ENCODE assay signal across 21 cellular contexts in the genomic region with DNA sequence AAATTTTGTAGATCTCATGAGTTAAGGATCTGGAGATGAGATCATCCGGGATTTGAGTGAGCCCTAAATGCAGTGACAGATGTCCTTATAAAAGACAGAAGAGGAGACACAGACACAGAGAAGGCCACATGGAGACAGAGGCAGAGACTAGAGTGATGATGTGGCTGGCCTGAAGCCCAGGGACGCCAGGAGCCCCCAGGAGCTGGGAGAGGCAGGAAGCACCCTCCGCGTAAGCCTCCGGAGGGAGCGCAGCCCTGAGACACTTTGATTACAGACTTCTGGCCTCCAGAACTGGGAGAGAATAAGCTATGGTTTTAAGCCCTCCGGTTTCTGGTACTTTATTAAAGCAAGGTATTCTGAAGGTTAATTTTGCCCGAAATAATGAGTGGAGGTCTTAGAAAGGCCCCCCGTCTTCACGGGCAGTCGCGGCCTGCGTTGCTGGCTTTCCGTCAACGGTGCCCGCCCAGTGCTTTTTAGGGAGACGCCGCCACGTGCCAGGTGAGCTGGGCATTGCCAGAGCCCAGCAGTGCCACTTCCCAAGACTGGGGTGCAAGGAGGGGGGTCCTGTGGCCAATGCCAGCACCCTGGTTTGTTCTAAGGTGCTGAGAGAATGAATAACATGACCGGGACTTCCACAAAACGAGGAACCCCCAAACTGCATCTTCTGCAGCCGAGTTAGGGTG. TPM values are rescaled to one million over a fixed set of nuclear protein-coding genes. Genes with fewer than 3 reads are reported as not detected.
DNase-seq lines count a peak whose midpoint lies in the region; ATAC-seq, FAIRE-seq and TF ChIP-seq lines count a peak whose summit lies in the region.
"Had no signal": no experiment of that assay in that cellular context is flagged by ENCODE, and none has a peak within 500 bp of the region (broad histone marks: within the 10 kb centered on the region; RNA-seq: fewer than 3 reads in every experiment).

No MANE protein-coding gene starts in this region.

- H3K4me1 Mint-ChIP-seq in H9: peaks cover 29 to 32% of the 10 kb centered on the region in 2 experiments

- H3K36me3 Mint-ChIP-seq in H9 (ENCODE audit: insufficient read depth in 1 of 3, low read depth in 3 of 3): peaks cover 38 to 64% (median 58%) of the 10 kb centered on the region in 3 experiments; a peak in 6 of 7 replicates

- in situ Hi-C loops in K562 (cut with MboI): no loop called here
- in situ Hi-C loops in HepG2 (cut with HindIII; ENCODE audit: extremely low pct_ligation_motif_present, low pct_unique_long_range_greater_than_20kb): no loop called here

- peaks cover 3% of the 10 kb centered on the region for H3K23me2 ChIP-seq in H9 (ENCODE audit: insufficient read length, low read depth, low read length, poor library complexity, severe bottlenecking)

- no peak for TF ChIP-seq CTCF in H9 (conservative IDR thresholded peaks at IDR 0.05)
- no peak for TF ChIP-seq CTCF in K562 (IDR thresholded peaks at IDR 0.05 in 2 of 3, conservative IDR thresholded peaks at IDR 0.05 in 1 of 3; ENCODE audit: insufficient read depth in 2 of 3, low read depth in 1 of 3, low read length in 3 of 3)
- no peak for TF ChIP-seq CTCF in HepG2 (CRISPR knock-in tag; IDR thresholded peaks at IDR 0.05)
- TF ChIP-seq CTCF in smooth muscle cell (IDR thresholded peaks at IDR 0.05; ENCODE audit: borderline replicate concordance, insufficient read depth, poor library complexity, severe bottlenecking): no peak
- TF ChIP-seq CTCF in vagina (IDR thresholded peaks at IDR 0.05): no peak

- no peak overlapping the region for H2AK5ac ChIP-seq in H9 (ENCODE audit: insufficient read length, low read length)

- DNase-seq in H9 (no peak), K562 (ENCODE audit: extremely low read depth in 1 of 4, low spot score in 3 of 4) (no peak), HepG2 (ENCODE audit: low spot score) (no peak), smooth muscle cell (lab: John Stamatoyannopoulos, UW; ENCODE audit: unreplicated experiment) (no peak), NCI-H1694 treated with DMSO at 0.1 percent for 48 hours (lab: John Stamatoyannopoulos, UW) (no peak), mesenteric fat pad (ENCODE audit: low spot score) (no peak), AML-193 (lab: John Stamatoyannopoulos, UW) (no peak), vagina (ENCODE audit: extremely low spot score in 2 of 2) (no peak)
- DNase-seq: activated CD4-positive, alpha-beta T cell treated with anti-CD3 and anti-CD28 coated beads, Interleukin-2, amount 50 U/mL, for 48 hours; activated CD8-positive, alpha-beta memory T cell treated with anti-CD3 and anti-CD28 coated beads, Interleukin-2, amount 50 U/mL, for 48 hours; COR-L47; cortex of kidney; MM.1S; NCI-H2171; NCI-H526; SK-N-SH; small intestine; stimulated activated CD4-positive, alpha-beta T cell treated with anti-CD3 and anti-CD28 coated beads, Interleukin-4, amount 100 ng/mL, for 1 hour; tibial artery had no signal

- H3K27me3 ChIP-seq in H9 (ENCODE audit: insufficient read depth, low read length) (no peaks in the 10 kb centered on the region), K562 (ENCODE audit: control insufficient read depth in 2 of 2, insufficient read depth in 2 of 2, low read length in 2 of 2) (no peaks in the 10 kb centered on the region), HepG2 (ENCODE audit: control insufficient read depth in 1 of 2, insufficient read depth in 2 of 2, low read length in 2 of 2) (no peaks in the 10 kb centered on the region), smooth muscle cell (ENCODE audit: low read depth) (no peaks in the 10 kb centered on the region), vagina (no peaks in the 10 kb centered on the region)
- H3K27me3 ChIP-seq: tibial artery had no signal

- TF ChIP-seq EP300 in K562 (IDR thresholded peaks at IDR 0.05; ENCODE audit: low read length): no peak
- no peak for TF ChIP-seq EP300 in HepG2 (IDR thresholded peaks at IDR 0.05; ENCODE audit: low read depth in 2 of 2, low read length in 2 of 2)
- TF ChIP-seq EP300 in HepG2 (CRISPR knock-in tag; IDR thresholded peaks at IDR 0.05; ENCODE audit: borderline replicate concordance): no peak

- H3K79me1 ChIP-seq in H9 (ENCODE audit: insufficient read depth, low read depth, low read length, poor library complexity, severe bottlenecking): peaks cover 6% of the 10 kb centered on the region

- TF ChIP-seq POLR2A in K562 (conservative IDR thresholded peaks at IDR 0.05) (no peak), HepG2 (IDR thresholded peaks at IDR 0.05; ENCODE audit: insufficient read depth in 1 of 2, low read depth in 2 of 2, low read length in 2 of 2) (no peak), vagina (IDR thresholded peaks at IDR 0.05) (no peak)

- no TSS peak for BruUV-seq in K562 (replicated peaks; lab: Mats Ljungman, UMichigan)
- no TSS peak for BruUV-seq in HepG2 (replicated peaks; lab: Mats Ljungman, UMichigan)

- FAIRE-seq in K562 (lab: Jason Lieb, UNC) (no peak), HepG2 (lab: Jason Lieb, UNC) (no peak)
- FAIRE-seq: small intestine had no signal

- H3K9me3 ChIP-seq in H9 (ENCODE audit: control insufficient read depth, low read depth, low read length): no peaks in the 10 kb centered on the region
- H3K9me3 ChIP-seq in K562 (replicated peaks; ENCODE audit: control insufficient read depth, insufficient read depth, low read depth, low read length): no peaks in the 10 kb centered on the region
- H3K9me3 ChIP-seq in HepG2 (ENCODE audit: low read length): no peaks in the 10 kb centered on the region
- H3K9me3 ChIP-seq in smooth muscle cell (replicated peaks; ENCODE audit: low read depth): no peaks in the 10 kb centered on the region
- no peaks in the 10 kb centered on the region for H3K9me3 ChIP-seq in vagina
- H3K9me3 ChIP-seq: SK-N-SH, tibial artery had no signal

- H3K4me3 ChIP-seq in K562 (no peak overlapping the region), HepG2 (replicated peaks in 1 of 3; ENCODE audit: insufficient read depth in 1 of 3, low read depth in 2 of 3, low read length in 3 of 3) (no peak overlapping the region), smooth muscle cell (no peak overlapping the region), vagina (no peak overlapping the region)
- H3K4me3 ChIP-seq: tibial artery had no signal

- intact Hi-C loops in K562 (cut with micrococcal nuclease): no loop called here
- intact Hi-C loops in HepG2 (cut with micrococcal nuclease; ENCODE audit: unreplicated experiment): no loop called here
- intact Hi-C loops in vagina (cut with DNase I): no loop called here

- no peak overlapping the region for H3K4ac ChIP-seq in H9 (ENCODE audit: low read depth, low read length)

- H2BK12ac ChIP-seq in H9 (ENCODE audit: insufficient read length, low read depth, low read length): no peak overlapping the region

- H3K56ac ChIP-seq in H9 (ENCODE audit: insufficient read length, low read depth, low read length): no peak overlapping the region

- ATAC-seq in K562 (no peak), HepG2 (peak; percentile 18; the same call in 1 of the 3 replicates)

- no peak for TF ChIP-seq RAD21 in K562 (CRISPR knock-in tag; conservative IDR thresholded peaks at IDR 0.05 in 1 of 2, IDR thresholded peaks at IDR 0.05 in 1 of 2)
- no peak for TF ChIP-seq RAD21 in HepG2 (CRISPR knock-in tag; IDR thresholded peaks at IDR 0.05)

- no peak overlapping the region for H3K4me2 ChIP-seq in H9 (ENCODE audit: insufficient read depth, insufficient read length, low read length)
- H3K4me2 ChIP-seq in K562 (ENCODE audit: insufficient read depth, low read length): no peak overlapping the region
- H3K4me2 ChIP-seq in HepG2 (ENCODE audit: low read depth, low read length): no peak overlapping the region
- H3K4me2 ChIP-seq in smooth muscle cell: no peak overlapping the region
- H3K4me2 ChIP-seq: SK-N-SH had no signal

- H3K14ac ChIP-seq in H9 (ENCODE audit: insufficient read depth, low read length): no peak overlapping the region

- no peak overlapping the region for H4K91ac ChIP-seq in H9 (ENCODE audit: insufficient read length, low read depth, low read length)

- no peak overlapping the region for H3K9ac ChIP-seq in H9 (ENCODE audit: extremely low read depth, insufficient read length, low read length)
- H3K9ac ChIP-seq in K562 (ENCODE audit: insufficient read depth in 1 of 2, low read depth in 2 of 2, low read length in 2 of 2): no peak overlapping the region; a peak in 1 of 4 replicates
- no peak overlapping the region for H3K9ac ChIP-seq in HepG2 (ENCODE audit: insufficient read depth, low read depth, low read length)
- H3K9ac ChIP-seq in smooth muscle cell (ENCODE audit: low read depth): no peak overlapping the region
- H3K9ac ChIP-seq: SK-N-SH had no signal

- no CpG with 5 or more reads among the region's 22 CpGs for WGBS in H9 (ENCODE audit: extremely low coverage, insufficient read length, low lambda C conversion rate)
- WGBS in K562 (ENCODE audit: insufficient coverage, low coverage, missing lambda C conversion rate): 98% methylated on average over 17 of the region's 22 CpGs
- WGBS in HepG2 (ENCODE audit: low lambda C conversion rate): 97% methylated on average over 19 of the region's 22 CpGs
- 81% methylated on average over 22 of the region's 22 CpGs for WGBS in smooth muscle cell (ENCODE audit: low lambda C conversion rate)

- no peaks in the 10 kb centered on the region for H3K27me3 Mint-ChIP-seq in H9 (ENCODE audit: low read depth)
- H3K27me3 Mint-ChIP-seq: stimulated activated naive CD8-positive, alpha-beta T cell treated with anti-CD3 and anti-CD28 coated beads, Interleukin-15, Interleukin-2, amounts not matched to agents 100 ng/mL and 50 ng/mL, for 24 hours had no signal

- peak overlapping the region; percentile 1 to 83 (median 12); a peak in 5 of 7 replicates for H3K27ac Mint-ChIP-seq in H9
- H3K27ac Mint-ChIP-seq: activated T-helper 2 cell treated with anti-CD3 and anti-CD28 coated beads, Interferon-gamma antibody, Interleukin-2, Interleukin-4, amounts not matched to agents 10 μg/mL and 5 μg/mL and 100 μg/mL, durations not matched to agents 14 hours and 24 hours and 36 hours; stimulated activated naive CD8-positive, alpha-beta T cell treated with anti-CD3 and anti-CD28 coated beads, Interleukin-15, Interleukin-2, amounts not matched to agents 100 ng/mL and 50 ng/mL, for 24 hours had no signal

- H3K18ac ChIP-seq in H9 (ENCODE audit: insufficient read length, low read depth, low read length): no peak overlapping the region

- H3F3A ChIP-seq in smooth muscle cell (ENCODE audit: low read depth): no peaks in the 10 kb centered on the region

- no peak overlapping the region for H2BK20ac ChIP-seq in H9 (ENCODE audit: low read depth, low read length, poor library complexity, severe bottlenecking)

- H3K23ac ChIP-seq in H9 (ENCODE audit: insufficient read length, low read depth, low read length): no peak overlapping the region

- H3K79me2 ChIP-seq in H9 (ENCODE audit: insufficient read depth, low read length): peaks cover 15% of the 10 kb centered on the region; the same call in 1 of the 2 replicates
- peaks cover 23% of the 10 kb centered on the region for H3K79me2 ChIP-seq in K562 (ENCODE audit: control insufficient read depth, insufficient read depth, low read length)
- peaks cover 52% of the 10 kb centered on the region for H3K79me2 ChIP-seq in HepG2 (ENCODE audit: insufficient read depth, low read length)
- H3K79me2 ChIP-seq in smooth muscle cell (ENCODE audit: low read depth): peaks cover 76% of the 10 kb centered on the region

- no peak overlapping the region for H4K5ac ChIP-seq in H9 (ENCODE audit: insufficient read length, low read depth, low read length)

- H3K9me1 ChIP-seq in K562 (ENCODE audit: control insufficient read depth, insufficient read depth, low read length): no peaks in the 10 kb centered on the region

- no peak overlapping the region for H2BK120ac ChIP-seq in H9 (ENCODE audit: low read depth, low read length, poor library complexity, severe bottlenecking)

- H3K4me3 Mint-ChIP-seq in H9: no peak overlapping the region
- H3K4me3 Mint-ChIP-seq: stimulated activated naive CD8-positive, alpha-beta T cell treated with anti-CD3 and anti-CD28 coated beads, Interleukin-15, Interleukin-2, amounts not matched to agents 100 ng/mL and 50 ng/mL, for 24 hours had no signal

- no peak overlapping the region for H4K8ac ChIP-seq in H9 (replicated peaks; ENCODE audit: insufficient read length, low read depth, low read length)

- H3K36me3 ChIP-seq in K562 (ENCODE audit: control insufficient read depth, insufficient read depth, low read length) (peaks cover 40% of the 10 kb centered on the region; the same call in 1 of the 3 replicates), HepG2 (replicated peaks in 1 of 2; ENCODE audit: control insufficient read depth in 1 of 2, insufficient read depth in 2 of 2, low read length in 2 of 2) (peaks cover 16 to 48% of the 10 kb centered on the region in 2 experiments), smooth muscle cell (ENCODE audit: low read depth) (no peaks in the 10 kb centered on the region), vagina (peaks cover 0 to 28% of the 10 kb centered on the region in 2 donors)

- H3K27ac ChIP-seq in H9 (ENCODE audit: insufficient read length, low read depth, low read length) (no peak overlapping the region), K562 (ENCODE audit: extremely low read depth, low read depth, low read length) (no peak overlapping the region), HepG2 (ENCODE audit: extremely low read length, insufficient read depth, low read length) (no peak overlapping the region), smooth muscle cell (ENCODE audit: low read depth) (peak overlapping the region; percentile 8), vagina (no peak overlapping the region)
- H3K27ac ChIP-seq: tibial artery had no signal

- H2BK15ac ChIP-seq in H9 (ENCODE audit: low read depth, low read length): no peak overlapping the region

- H3T11ph ChIP-seq in H9 (ENCODE audit: low read length): no peak overlapping the region

- H4K20me1 ChIP-seq in H9 (ENCODE audit: control insufficient read depth, insufficient read depth, insufficient read length): no peaks in the 10 kb centered on the region
- no peaks in the 10 kb centered on the region for H4K20me1 ChIP-seq in K562 (replicated peaks; ENCODE audit: control insufficient read depth, insufficient read depth, low read length)
- H4K20me1 ChIP-seq in HepG2 (ENCODE audit: insufficient read depth, low read length): peaks cover 8% of the 10 kb centered on the region; the same call in 1 of the 2 replicates
- H4K20me1 ChIP-seq in smooth muscle cell (ENCODE audit: low read depth): peaks cover 82% of the 10 kb centered on the region

- H3K9me3 Mint-ChIP-seq in H9: no peaks in the 10 kb centered on the region
- H3K9me3 Mint-ChIP-seq: activated T-helper 2 cell treated with anti-CD3 and anti-CD28 coated beads, Interferon-gamma antibody, Interleukin-2, Interleukin-4, amounts not matched to agents 10 μg/mL and 5 μg/mL and 100 μg/mL, durations not matched to agents 14 hours and 24 hours and 36 hours; stimulated activated naive CD8-positive, alpha-beta T cell treated with anti-CD3 and anti-CD28 coated beads, Interleukin-15, Interleukin-2, amounts not matched to agents 100 ng/mL and 50 ng/mL, for 24 hours had no signal

- H3K4me1 ChIP-seq in H9 (ENCODE audit: insufficient read depth, low read length) (no peaks in the 10 kb centered on the region; the same call in 1 of the 2 replicates), K562 (replicated peaks in 1 of 2; ENCODE audit: control insufficient read depth in 2 of 2, insufficient read depth in 2 of 2, low read length in 2 of 2) (no peaks in the 10 kb centered on the region), HepG2 (ENCODE audit: insufficient read depth, low read length) (peaks cover 36% of the 10 kb centered on the region), smooth muscle cell (ENCODE audit: low read depth) (peaks cover 6% of the 10 kb centered on the region), vagina (peaks cover 8% of the 10 kb centered on the region)

- H2BK5ac ChIP-seq in H9 (ENCODE audit: insufficient read length, low read length): no peak overlapping the region

- H2AFZ ChIP-seq in H9 (ENCODE audit: low read length) (no peak overlapping the region), K562 (ENCODE audit: low read depth, low read length) (no peak overlapping the region), HepG2 (ENCODE audit: low read length) (no peak overlapping the region), smooth muscle cell (ENCODE audit: low read depth) (no peak overlapping the region)

- POLR2A ChIA-PET in K562 (lab: Yijun Ruan, JAX) (no interaction called here), HepG2 (lab: Yijun Ruan, JAX) (no interaction called here)

- CTCF ChIA-PET in K562 (lab: Yijun Ruan, JAX; ENCODE audit: low intra/inter-chr PET ratio) (no interaction called here), HepG2 (lab: Yijun Ruan, JAX; ENCODE audit: low intra/inter-chr PET ratio, low total read pairs) (no interaction called here)

RNA-seq across cellular contexts. Expression of a gene that starts 8.1 kb away (rescaled TPM):
- total RNA-seq in H9 (2021) (42.3 and 44.0 TPM in 2 replicates), K562 (2014; rRNA removed) (6.5 and 6.9 TPM in 2 replicates), K562 (2014; rRNA removed; fragmentation: Illumina TruSeq; extraction: Trizol) (3.4 and 3.6 TPM in 2 replicates), K562 (2015; rRNA removed; fragmentation: Illumina TruSeq; extraction: Trizol) (3.6 and 4.5 TPM in 2 replicates), K562 (2021) (10.5 and 11.0 TPM in 2 replicates), HepG2 (2016; rRNA removed; fragmentation: Illumina TruSeq; extraction: Trizol) (11.4 and 15.5 TPM in 2 replicates), smooth muscle cell (31.1 and 32.5 TPM in 2 replicates), mesenteric fat pad (27.0 TPM), vagina (26.0 TPM)
- 22.8 and 25.9 TPM in 2 replicates for total RNA-seq in K562 (2011; cell fraction: chromatin; rRNA removed; ENCODE audit: low replicate concordance)
- total RNA-seq in K562 (2011; cell fraction: nucleolus; rRNA removed): 18.4 and 20.2 TPM in 2 replicates
- 19.2 and 21.9 TPM in 2 replicates for total RNA-seq in K562 (2011; cell fraction: nucleoplasm; rRNA removed)
- polyA plus RNA-seq in K562 (2011; rRNA removed) (6.5 and 8.6 TPM in 2 replicates), K562 (2014; fragmentation: Illumina TruSeq; extraction: Trizol) (7.2 and 8.7 TPM in 2 replicates), K562 (2014; fragmentation: Nextera tagmentation; extraction: Ambion mirVana) (1 to 10 TPM in 1 of 2 experiments, under 1 TPM in 1; 0.59 to 1.0 TPM), K562 (2014; rRNA removed) (6.2 and 7.8 TPM in 2 replicates), HepG2 (2011; rRNA removed) (24.3 and 28.9 TPM in 2 replicates), smooth muscle cell (49.9 and 53.9 TPM in 2 replicates)
- polyA plus RNA-seq in K562 (2011; cell fraction: cytosol; rRNA removed): 10.6 and 13.3 TPM in 2 replicates
- 8.7 and 13.2 TPM in 2 replicates for polyA plus RNA-seq in K562 (2011; cell fraction: nucleus; rRNA removed)
- 8.1 and 9.8 TPM in 2 replicates for polyA plus RNA-seq in K562 (2012)
- polyA minus RNA-seq in K562 (2011; rRNA and poly(A)+ RNA removed): 9.8 and 11.9 TPM in 2 replicates
- 2.5 and 5.4 TPM in 2 replicates for polyA minus RNA-seq in K562 (2011; cell fraction: cytosol; rRNA and poly(A)+ RNA removed)
- polyA minus RNA-seq in K562 (2011; cell fraction: nucleus; rRNA and poly(A)+ RNA removed): 5.0 and 9.9 TPM in 2 replicates
- total RNA-seq in HepG2 (2016; cell fraction: cytosol; rRNA removed; fragmentation: Illumina TruSeq; extraction: Trizol; ENCODE audit: low read depth): 17.0 and 17.1 TPM in 2 replicates
- 12.0 and 16.4 TPM in 2 replicates for total RNA-seq in HepG2 (2016; cell fraction: insoluble cytoplasmic fraction; rRNA removed; fragmentation: Illumina TruSeq; extraction: Trizol)
- 20.4 and 22.0 TPM in 2 replicates for total RNA-seq in HepG2 (2016; cell fraction: membrane; rRNA removed; fragmentation: Illumina TruSeq; extraction: Trizol)
- 10.0 and 12.2 TPM in 2 replicates for total RNA-seq in HepG2 (2016; cell fraction: nucleus; rRNA removed; fragmentation: Illumina TruSeq; extraction: Trizol)
- polyA plus RNA-seq in HepG2 (2011; cell fraction: cytosol; rRNA removed): 43.6 and 44.6 TPM in 2 replicates
- polyA plus RNA-seq in HepG2 (2011; cell fraction: nucleus; rRNA removed): 19.8 and 21.8 TPM in 2 replicates
- 27.9 and 45.4 TPM in 2 replicates for polyA plus RNA-seq in HepG2 (2012)
- 32.7 and 33.4 TPM in 2 replicates for polyA plus RNA-seq in HepG2 (2016; cell fraction: cytosol; fragmentation: Illumina TruSeq; extraction: Trizol; ENCODE audit: low read depth)
- 17.5 and 19.2 TPM in 2 replicates for polyA plus RNA-seq in HepG2 (2016; cell fraction: insoluble cytoplasmic fraction; fragmentation: Illumina TruSeq; extraction: Trizol; ENCODE audit: low read depth)
- polyA plus RNA-seq in HepG2 (2016; cell fraction: membrane; fragmentation: Illumina TruSeq; extraction: Trizol; ENCODE audit: low read depth): 32.3 and 33.0 TPM in 2 replicates
- polyA plus RNA-seq in HepG2 (2016; cell fraction: nucleus; fragmentation: Illumina TruSeq; extraction: Trizol; ENCODE audit: insufficient read depth, low read depth): 15.6 and 21.5 TPM in 2 replicates
- 43.4 and 47.9 TPM in 2 replicates for polyA minus RNA-seq in HepG2 (2011; rRNA and poly(A)+ RNA removed; ENCODE audit: low replicate concordance)
- polyA minus RNA-seq in HepG2 (2011; cell fraction: cytosol; rRNA and poly(A)+ RNA removed): 18.8 and 19.4 TPM in 2 replicates
- polyA minus RNA-seq in HepG2 (2011; cell fraction: nucleus; rRNA and poly(A)+ RNA removed): 16.5 and 19.1 TPM in 2 replicates

RNA-seq across cellular contexts. Expression of a gene that starts 8.1 kb away (rescaled TPM):
- total RNA-seq in H9 (2021): 61.1 and 63.8 TPM in 2 replicates
- 18.5 and 26.9 TPM in 2 replicates for total RNA-seq in K562 (2011; cell fraction: chromatin; rRNA removed; ENCODE audit: low replicate concordance)
- total RNA-seq in K562 (2011; cell fraction: nucleolus; rRNA removed): 18.0 and 21.3 TPM in 2 replicates
- 12.4 and 13.6 TPM in 2 replicates for total RNA-seq in K562 (2011; cell fraction: nucleoplasm; rRNA removed)
- total RNA-seq in K562 (2014; rRNA removed): 17.7 and 19.8 TPM in 2 replicates
- 10.8 and 13.9 TPM in 2 replicates for total RNA-seq in K562 (2014; rRNA removed; fragmentation: Illumina TruSeq; extraction: Trizol)
- total RNA-seq in K562 (2015; rRNA removed; fragmentation: Illumina TruSeq; extraction: Trizol): 15.2 TPM in 2 replicates
- total RNA-seq in K562 (2021): 26.9 and 27.6 TPM in 2 replicates
- 7.8 and 8.1 TPM in 2 replicates for polyA plus RNA-seq in K562 (2011; rRNA removed)
- polyA plus RNA-seq in K562 (2011; cell fraction: cytosol; rRNA removed): 7.9 and 17.2 TPM in 2 replicates
- 3.3 and 5.1 TPM in 2 replicates for polyA plus RNA-seq in K562 (2011; cell fraction: nucleus; rRNA removed)
- polyA plus RNA-seq in K562 (2012): 13.5 and 20.7 TPM in 2 replicates
- polyA plus RNA-seq in K562 (2014; fragmentation: Illumina TruSeq; extraction: Trizol): 16.3 and 17.7 TPM in 2 replicates
- polyA plus RNA-seq in K562 (2014; fragmentation: Nextera tagmentation; extraction: Ambion mirVana): 1 to 10 TPM in 1 of 2 experiments, under 1 TPM in 1; 0.61 to 2.6 TPM
- 13.7 and 16.5 TPM in 2 replicates for polyA plus RNA-seq in K562 (2014; rRNA removed)
- 6.7 and 10.2 TPM in 2 replicates for polyA minus RNA-seq in K562 (2011; rRNA and poly(A)+ RNA removed)
- polyA minus RNA-seq in K562 (2011; cell fraction: cytosol; rRNA and poly(A)+ RNA removed): 19.8 and 20.0 TPM in 2 replicates
- 3.4 and 5.1 TPM in 2 replicates for polyA minus RNA-seq in K562 (2011; cell fraction: nucleus; rRNA and poly(A)+ RNA removed)
- 28.9 and 29.8 TPM in 2 replicates for total RNA-seq in HepG2 (2016; rRNA removed; fragmentation: Illumina TruSeq; extraction: Trizol)
- 4.7 and 6.3 TPM in 2 replicates for total RNA-seq in HepG2 (2016; cell fraction: cytosol; rRNA removed; fragmentation: Illumina TruSeq; extraction: Trizol; ENCODE audit: low read depth)
- total RNA-seq in HepG2 (2016; cell fraction: insoluble cytoplasmic fraction; rRNA removed; fragmentation: Illumina TruSeq; extraction: Trizol): 24.4 and 29.9 TPM in 2 replicates
- 21.5 and 24.7 TPM in 2 replicates for total RNA-seq in HepG2 (2016; cell fraction: membrane; rRNA removed; fragmentation: Illumina TruSeq; extraction: Trizol)
- total RNA-seq in HepG2 (2016; cell fraction: nucleus; rRNA removed; fragmentation: Illumina TruSeq; extraction: Trizol): 14.1 and 17.2 TPM in 2 replicates
- polyA plus RNA-seq in HepG2 (2011; rRNA removed): 20.0 and 24.1 TPM in 2 replicates
- 17.2 and 25.9 TPM in 2 replicates for polyA plus RNA-seq in HepG2 (2011; cell fraction: cytosol; rRNA removed)
- 15.2 and 18.2 TPM in 2 replicates for polyA plus RNA-seq in HepG2 (2011; cell fraction: nucleus; rRNA removed)
- polyA plus RNA-seq in HepG2 (2012): 18.2 TPM in 2 replicates
- polyA plus RNA-seq in HepG2 (2016; cell fraction: cytosol; fragmentation: Illumina TruSeq; extraction: Trizol; ENCODE audit: low read depth): 3.0 and 3.2 TPM in 2 replicates
- 25.3 and 26.7 TPM in 2 replicates for polyA plus RNA-seq in HepG2 (2016; cell fraction: insoluble cytoplasmic fraction; fragmentation: Illumina TruSeq; extraction: Trizol; ENCODE audit: low read depth)
- 10.1 and 11.7 TPM in 2 replicates for polyA plus RNA-seq in HepG2 (2016; cell fraction: membrane; fragmentation: Illumina TruSeq; extraction: Trizol; ENCODE audit: low read depth)
- 17.2 and 17.7 TPM in 2 replicates for polyA plus RNA-seq in HepG2 (2016; cell fraction: nucleus; fragmentation: Illumina TruSeq; extraction: Trizol; ENCODE audit: insufficient read depth, low read depth)
- polyA minus RNA-seq in HepG2 (2011; rRNA and poly(A)+ RNA removed; ENCODE audit: low replicate concordance): 51.4 and 60.3 TPM in 2 replicates
- 25.4 and 30.2 TPM in 2 replicates for polyA minus RNA-seq in HepG2 (2011; cell fraction: cytosol; rRNA and poly(A)+ RNA removed)
- 10.9 and 13.4 TPM in 2 replicates for polyA minus RNA-seq in HepG2 (2011; cell fraction: nucleus; rRNA and poly(A)+ RNA removed)
- total RNA-seq in smooth muscle cell: 15.7 and 23.6 TPM in 2 replicates
- polyA plus RNA-seq in smooth muscle cell: 17.2 and 19.0 TPM in 2 replicates
- 37.2 TPM for total RNA-seq in mesenteric fat pad
- total RNA-seq in vagina: 32.7 TPM
